Comparison of ENCODE assay signal across 22 cellular contexts in genomic region chr1:110850632-110851031, GRCh38. TPM values are rescaled to one million over a fixed set of nuclear protein-coding genes. Genes with fewer than 3 reads are reported as not detected.
"Had no signal": no experiment of that assay in that cellular context is flagged by ENCODE, and none has a peak within 500 bp of the region (broad histone marks: within the 10 kb centered on the region; RNA-seq: fewer than 3 reads in every experiment).

No MANE protein-coding gene starts in this region.

- H3K4me2 ChIP-seq: smooth muscle cell had no signal

- H3K27me3 Mint-ChIP-seq: activated naive CD8-positive, alpha-beta T cell treated with anti-CD3 and anti-CD28 coated beads for 36 hours; stimulated activated memory B cell treated with anti-CD40 and anti-IgM and Interleukin-4, amounts not matched to agents 10 μg/mL and 1 μg/mL and 100 μg/mL, for 72 hours had no signal

- H3K36me3 Mint-ChIP-seq: activated naive CD8-positive, alpha-beta T cell treated with anti-CD3 and anti-CD28 coated beads for 36 hours; stimulated activated memory B cell treated with anti-CD40 and anti-IgM and Interleukin-4, amounts not matched to agents 10 μg/mL and 1 μg/mL and 100 μg/mL, for 72 hours had no signal

- DNase-seq: activated CD4-positive, alpha-beta T cell treated with anti-CD3 and anti-CD28 coated beads, Interleukin-2, amount 50 U/mL, for 1 hour; activated CD4-positive, CD25-positive, alpha-beta regulatory T cell treated with anti-CD3 and anti-CD28 coated beads, Interleukin-2, amount 50 U/mL, for 72 hours; activated CD8-positive, alpha-beta memory T cell treated with anti-CD3 and anti-CD28 coated beads for 24 hours; activated CD8-positive, alpha-beta memory T cell treated with anti-CD3 and anti-CD28 coated beads, Interleukin-2, amount 50 U/mL, for 4 hours; activated naive CD4-positive, alpha-beta T cell treated with Interleukin-2 at 50 U/mL for 16 hours; activated naive CD8-positive, alpha-beta T cell treated with anti-CD3 and anti-CD28 coated beads for 36 hours; activated T-cell treated with anti-CD3 and anti-CD28 coated beads, Interleukin-2, amount 50 U/mL, for 4 hours; effector memory CD4-positive, alpha-beta T cell; foreskin melanocyte; kidney glomerular epithelial cell; mesenchymal stem cell; occipital lobe; stimulated activated CD4-positive, alpha-beta T cell treated with anti-CD3 and anti-CD28 coated beads, Interleukin-15, amount 100 ng/mL, for 24 hours; stomach; WERI-Rb-1 had no signal

- H3K9me3 ChIP-seq: stomach, suprapubic skin, tibial nerve had no signal

- H3K27ac ChIP-seq: stomach, suprapubic skin, tibial nerve, WERI-Rb-1 had no signal

- H3K4me3 Mint-ChIP-seq: activated naive CD8-positive, alpha-beta T cell treated with anti-CD3 and anti-CD28 coated beads for 36 hours; activated T-cell treated with anti-CD3 and anti-CD28 coated beads, Interleukin-2, amount 50 U/mL, for 4 hours; central memory CD8-positive, alpha-beta T cell; stimulated activated memory B cell treated with anti-CD40 and anti-IgM and Interleukin-4, amounts not matched to agents 10 μg/mL and 1 μg/mL and 100 μg/mL, for 72 hours had no signal

- H3K36me3 ChIP-seq: stomach, suprapubic skin, tibial nerve, WERI-Rb-1 had no signal

- H3K27ac Mint-ChIP-seq: activated naive CD8-positive, alpha-beta T cell treated with anti-CD3 and anti-CD28 coated beads for 36 hours; stimulated activated memory B cell treated with anti-CD40 and anti-IgM and Interleukin-4, amounts not matched to agents 10 μg/mL and 1 μg/mL and 100 μg/mL, for 72 hours had no signal

- H3K27me3 ChIP-seq: stomach, suprapubic skin, tibial nerve had no signal

- H3K4me3 ChIP-seq: smooth muscle cell, stomach, suprapubic skin, tibial nerve had no signal

- H3K9me3 Mint-ChIP-seq: activated naive CD8-positive, alpha-beta T cell treated with anti-CD3 and anti-CD28 coated beads for 36 hours; activated T-cell treated with anti-CD3 and anti-CD28 coated beads, Interleukin-2, amount 50 U/mL, for 4 hours; central memory CD8-positive, alpha-beta T cell; stimulated activated memory B cell treated with anti-CD40 and anti-IgM and Interleukin-4, amounts not matched to agents 10 μg/mL and 1 μg/mL and 100 μg/mL, for 72 hours had no signal

- H3K4me1 ChIP-seq: stomach, suprapubic skin, tibial nerve had no signal

RNA-seq across cellular contexts. Expression of gene CD53, which starts 22.3 kb away (rescaled TPM):
- total RNA-seq: astrocyte, dermis microvascular lymphatic vessel endothelial cell, smooth muscle cell had no signal
